8 cellular contexts compared by ENCODE assay signal in genomic region chr7:3482147-3482921, GRCh38.
DNase-seq lines count a peak whose midpoint lies in the region; ATAC-seq, FAIRE-seq and TF ChIP-seq lines count a peak whose summit lies in the region.

No MANE protein-coding gene starts in this region.

- no peak overlapping the region for H3K4me3 Mint-ChIP-seq in nephron
- H3K4me3 Mint-ChIP-seq in activated CD8-positive, alpha-beta memory T cell treated with anti-CD3 and anti-CD28 coated beads, Interleukin-2, amount 10 ng/mL, durations not matched to agents 7 days and 5 days = no peak overlapping the region

- no peaks in the 10 kb centered on the region for H3K36me3 ChIP-seq in bronchial epithelial cell (ENCODE audit: control insufficient read depth, insufficient read depth, low read length)

- peaks cover 10% of the 10 kb centered on the region for H3K27me3 Mint-ChIP-seq in nephron (ENCODE audit: low read depth)
- H3K27me3 Mint-ChIP-seq in activated CD8-positive, alpha-beta memory T cell treated with anti-CD3 and anti-CD28 coated beads, Interleukin-2, amount 10 ng/mL, durations not matched to agents 7 days and 5 days = peaks cover 12% of the 10 kb centered on the region

- H3K36me3 Mint-ChIP-seq in nephron (ENCODE audit: low read depth) = no peaks in the 10 kb centered on the region
- no peaks in the 10 kb centered on the region for H3K36me3 Mint-ChIP-seq in activated CD8-positive, alpha-beta memory T cell treated with anti-CD3 and anti-CD28 coated beads, Interleukin-2, amount 10 ng/mL, durations not matched to agents 7 days and 5 days

- DNase-seq in GM12865 (ENCODE audit: low read depth) (peak; percentile 2), NCI-H2029 treated with DMSO at 0.1 percent for 48 hours (lab: John Stamatoyannopoulos, UW) (peak; percentile 23), bronchial epithelial cell (ENCODE audit: low read depth) (peak; percentile 64), NK-92 (lab: John Stamatoyannopoulos, UW; ENCODE audit: unreplicated experiment) (no peak), dedifferentiated amniotic fluid mesenchymal stem cell (ENCODE audit: extremely low spot score) (no peak), NCI-H2107 treated with DMSO at 0.1 percent for 48 hours (lab: John Stamatoyannopoulos, UW; ENCODE audit: unreplicated experiment) (no peak)
- no peak for DNase-seq in activated CD8-positive, alpha-beta memory T cell treated with anti-CD3 and anti-CD28 coated beads, Interleukin-2, amount 10 ng/mL, durations not matched to agents 7 days and 5 days

- peaks cover 6% of the 10 kb centered on the region for H3K9me3 Mint-ChIP-seq in nephron
- no peaks in the 10 kb centered on the region for H3K9me3 Mint-ChIP-seq in activated CD8-positive, alpha-beta memory T cell treated with anti-CD3 and anti-CD28 coated beads, Interleukin-2, amount 10 ng/mL, durations not matched to agents 7 days and 5 days (ENCODE audit: low read depth)

- no peaks in the 10 kb centered on the region for H3K27me3 ChIP-seq in bronchial epithelial cell (ENCODE audit: control insufficient read depth, insufficient read depth, low read length)

- CTCF ChIA-PET in activated CD8-positive, alpha-beta memory T cell treated with anti-CD3 and anti-CD28 coated beads, Interleukin-2, amount 10 ng/mL, durations not matched to agents 7 days and 5 days (lab: Charles Lee) = no interaction called here

- no peak for ATAC-seq in activated CD8-positive, alpha-beta memory T cell treated with anti-CD3 and anti-CD28 coated beads, Interleukin-2, amount 10 ng/mL, durations not matched to agents 7 days and 5 days

- H3K27ac Mint-ChIP-seq in nephron = no peak overlapping the region
- no peak overlapping the region for H3K27ac Mint-ChIP-seq in activated CD8-positive, alpha-beta memory T cell treated with anti-CD3 and anti-CD28 coated beads, Interleukin-2, amount 10 ng/mL, durations not matched to agents 7 days and 5 days

- TF ChIP-seq CTCF in GM12865 (IDR thresholded peaks at IDR 0.05; ENCODE audit: insufficient read depth, low read depth, low read length, missing control alignments) (no peak), bronchial epithelial cell (IDR thresholded peaks at IDR 0.05; ENCODE audit: insufficient read depth, low read length, severe bottlenecking) (peak; percentile 52), nephron (IDR thresholded peaks at IDR 0.05; ENCODE audit: unreplicated experiment in 3 of 3) (peak; percentile 49 to 68 (median 61))

- FAIRE-seq in bronchial epithelial cell (lab: Jason Lieb, UNC) = no peak

- H3K4me3 ChIP-seq in GM12865 (ENCODE audit: low read depth, low read length) = no peak overlapping the region
- no peak overlapping the region for H3K4me3 ChIP-seq in bronchial epithelial cell (ENCODE audit: low read depth, low read length)

- H3K4me1 Mint-ChIP-seq in nephron = peaks cover 9% of the 10 kb centered on the region
- no peaks in the 10 kb centered on the region for H3K4me1 Mint-ChIP-seq in activated CD8-positive, alpha-beta memory T cell treated with anti-CD3 and anti-CD28 coated beads, Interleukin-2, amount 10 ng/mL, durations not matched to agents 7 days and 5 days

Comparison
In these comparisons a context has a peak if more than half of its experiments do, and no peak if none do; other contexts are left out.
1. DNase-seq: peak in GM12865 (single experiment), NCI-H2029 treated with DMSO at 0.1 percent for 48 hours (single experiment) and bronchial epithelial cell (single experiment); none in activated CD8-positive, alpha-beta memory T cell treated with anti-CD3 and anti-CD28 coated beads, Interleukin-2, amount 10 ng/mL, durations not matched to agents 7 days and 5 days (single experiment), NK-92 (single experiment), dedifferentiated amniotic fluid mesenchymal stem cell (single experiment) and NCI-H2107 treated with DMSO at 0.1 percent for 48 hours (single experiment).